Comparison of ENCODE assay signal across 19 cellular contexts in the genomic region with DNA sequence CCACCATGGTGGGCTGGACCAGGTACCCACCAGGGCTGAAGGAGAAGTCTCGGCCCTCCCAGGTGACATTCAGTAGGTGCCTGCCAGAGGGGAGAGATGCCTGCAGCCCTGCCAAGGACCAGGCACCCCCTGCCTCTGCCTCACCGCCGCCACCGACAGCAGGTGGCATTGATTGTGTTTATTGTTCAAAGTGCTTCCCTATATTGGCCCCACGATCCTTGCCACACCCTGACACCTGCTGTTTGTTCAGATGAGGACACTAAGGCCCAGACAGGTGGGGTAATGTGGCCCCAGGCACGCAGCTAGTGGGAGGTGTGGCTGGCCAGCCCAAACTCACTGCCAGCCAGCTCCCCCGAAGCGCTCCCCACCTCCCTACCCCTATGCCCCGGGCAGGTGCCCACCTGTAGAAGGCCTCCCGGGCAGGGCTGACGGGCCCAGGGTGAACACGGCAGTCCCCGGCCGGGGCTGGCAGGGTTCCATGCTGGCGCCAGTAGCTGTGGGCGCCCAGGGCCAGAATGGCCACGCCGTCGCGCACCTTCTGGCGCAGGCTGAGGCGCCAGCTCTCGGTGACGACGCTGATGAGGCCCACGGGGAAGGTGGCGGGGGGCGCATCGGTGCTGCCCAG. TPM values are rescaled to one million over a fixed set of nuclear protein-coding genes. Genes with fewer than 3 reads are reported as not detected.
DNase-seq lines count a peak whose midpoint lies in the region; ATAC-seq and TF ChIP-seq lines count a peak whose summit lies in the region.
"Had no signal": no experiment of that assay in that cellular context is flagged by ENCODE, and none has a peak within 500 bp of the region (broad histone marks: within the 10 kb centered on the region; RNA-seq: fewer than 3 reads in every experiment).

No MANE protein-coding gene starts in this region.

- peaks cover 17% of the 10 kb centered on the region for H3K4me1 Mint-ChIP-seq in central memory CD8-positive, alpha-beta T cell
- H3K4me1 Mint-ChIP-seq in stimulated activated naive B cell treated with anti-CD40 and anti-IgM and Interleukin-4, amounts not matched to agents 10 μg/mL and 1 μg/mL and 100 μg/mL, for 72 hours = peaks cover 4 to 8% of the 10 kb centered on the region in 2 donors
- H3K4me1 Mint-ChIP-seq: neural crest cell had no signal

- no peaks in the 10 kb centered on the region for H3K79me2 ChIP-seq in HCT116 (ENCODE audit: insufficient read depth, low read length)

- TF ChIP-seq POLR2A in HCT116 (IDR thresholded peaks at IDR 0.05; ENCODE audit: borderline replicate concordance, extremely low read depth, insufficient read depth, insufficient read length) = peak; percentile 3
- no peak for TF ChIP-seq POLR2A in gastrocnemius medialis (IDR thresholded peaks at IDR 0.05)

- H4K20me1 ChIP-seq in HCT116 (ENCODE audit: insufficient read depth) = no peaks in the 10 kb centered on the region

- BruUV-seq in HCT116 (replicated peaks; lab: Mats Ljungman, UMichigan) = no TSS peak

- intact Hi-C loops in HCT116 (cut with micrococcal nuclease) = no loop called here
- intact Hi-C loops in gastrocnemius medialis (cut with DNase I; ENCODE audit: low total_unique reads) = no loop called here

- H3K27ac ChIP-seq in HCT116 (ENCODE audit: low read depth, low read length) (no peak overlapping the region), gastrocnemius medialis (no peak overlapping the region)
- H3K27ac ChIP-seq: adrenal gland; BLaER1 treated with 17β-estradiol and CSF1 and Interleukin-3, amounts not matched to agents 10 nM and 100 nM; epithelial cell of prostate; HL-60; KMS-11; psoas muscle; suprapubic skin had no signal

- DNase-seq in COR-L47 (lab: John Stamatoyannopoulos, UW) (peak; percentile 85), HCT116 (ENCODE audit: low read depth, low spot score) (no peak), NCI-H2171 (lab: John Stamatoyannopoulos, UW) (peak; percentile 59), gastrocnemius medialis (no peak)
- no peak for DNase-seq in central memory CD8-positive, alpha-beta T cell (ENCODE audit: low spot score in 2 of 2)
- no peak for DNase-seq in stimulated activated naive B cell treated with anti-CD40 and anti-IgM and Interleukin-4, amounts not matched to agents 10 μg/mL and 1 μg/mL and 100 μg/mL, for 72 hours
- DNase-seq: adrenal gland, DMS79, dorsolateral prefrontal cortex, NCI-H1436, psoas muscle had no signal

- H3K4me3 ChIP-seq in HCT116 (replicated peaks in 1 of 2; ENCODE audit: low read depth in 1 of 2, low read length in 2 of 2) = no peak overlapping the region
- no peak overlapping the region for H3K4me3 ChIP-seq in gastrocnemius medialis
- H3K4me3 ChIP-seq: adrenal gland; BLaER1 treated with 17β-estradiol and CSF1 and Interleukin-3, amounts not matched to agents 10 nM and 100 nM; psoas muscle; suprapubic skin had no signal

- H3K27me3 ChIP-seq in HCT116 (ENCODE audit: insufficient read depth, low read length) = no peaks in the 10 kb centered on the region
- H3K27me3 ChIP-seq in gastrocnemius medialis = peaks cover 45 to 56% (median 45%) of the 10 kb centered on the region in 3 donors
- H3K27me3 ChIP-seq: adrenal gland had no signal

- no peak for ATAC-seq in HCT116
- no peak for ATAC-seq in central memory CD8-positive, alpha-beta T cell (replicated peaks; ENCODE audit: extremely low read depth, poor library complexity, severe bottlenecking)
- no peak for ATAC-seq in stimulated activated naive B cell treated with anti-CD40 and anti-IgM and Interleukin-4, amounts not matched to agents 10 μg/mL and 1 μg/mL and 100 μg/mL, for 72 hours (replicated peaks)
- ATAC-seq in esophagus mucosa = no peak
- ATAC-seq in gastrocnemius medialis = no peak

- peak overlapping the region; percentile 8 for H3K4me3 Mint-ChIP-seq in central memory CD8-positive, alpha-beta T cell
- no peak overlapping the region for H3K4me3 Mint-ChIP-seq in stimulated activated naive B cell treated with anti-CD40 and anti-IgM and Interleukin-4, amounts not matched to agents 10 μg/mL and 1 μg/mL and 100 μg/mL, for 72 hours

- TF ChIP-seq CTCF in HCT116 (IDR thresholded peaks at IDR 0.05 in 2 of 3, conservative IDR thresholded peaks at IDR 0.05 in 1 of 3; ENCODE audit: borderline replicate concordance in 1 of 3, insufficient read depth in 1 of 3, low read depth in 2 of 3, low read length in 2 of 3) = no peak
- TF ChIP-seq CTCF in gastrocnemius medialis (IDR thresholded peaks at IDR 0.05 in 4 of 5, conservative IDR thresholded peaks at IDR 0.05 in 1 of 5) = no peak

- H2AFZ ChIP-seq in HCT116 (ENCODE audit: low read depth, low read length, poor library complexity, severe bottlenecking) = no peak overlapping the region

- H3K9me2 ChIP-seq in HCT116 (ENCODE audit: insufficient read depth) = no peaks in the 10 kb centered on the region

- no peak overlapping the region for H3K4me2 ChIP-seq in HCT116 (ENCODE audit: low read length)
- H3K4me2 ChIP-seq: KMS-11 had no signal

- H3K36me3 ChIP-seq in HCT116 (ENCODE audit: control insufficient read depth in 1 of 2, insufficient read depth in 2 of 2, low read length in 2 of 2) (no peaks in the 10 kb centered on the region), gastrocnemius medialis (no peaks in the 10 kb centered on the region)
- H3K36me3 ChIP-seq: adrenal gland; BLaER1 treated with 17β-estradiol and CSF1 and Interleukin-3, amounts not matched to agents 10 nM and 100 nM; suprapubic skin had no signal

- in situ Hi-C loops in gastrocnemius medialis (cut with MboI; ENCODE audit: low sequenced_read_pairs in 4 of 4) = loop anchor here in 1 of 4 donors (25.0 kb wide), 1 partner anchor 464 kb away; no protein-coding TSS in a partner anchor

- H3K36me3 Mint-ChIP-seq in central memory CD8-positive, alpha-beta T cell (ENCODE audit: insufficient read depth) = peaks cover 8% of the 10 kb centered on the region
- H3K36me3 Mint-ChIP-seq in stimulated activated naive B cell treated with anti-CD40 and anti-IgM and Interleukin-4, amounts not matched to agents 10 μg/mL and 1 μg/mL and 100 μg/mL, for 72 hours = peaks cover 0 to 4% of the 10 kb centered on the region in 2 donors
- H3K36me3 Mint-ChIP-seq: mesothelial cell of epicardium had no signal

- no peak overlapping the region for H3K9ac ChIP-seq in HCT116 (ENCODE audit: low read length)
- H3K9ac ChIP-seq: BLaER1 treated with 17β-estradiol and CSF1 and Interleukin-3, amounts not matched to agents 10 nM and 100 nM; KMS-11 had no signal

- CTCF ChIA-PET in HCT116 (lab: Charles Lee) = interaction anchor here (0.5 to 2.1 kb wide), 5 partner anchors 9 to 104 kb away, joined by 3 to 10 read pairs (median 5); no protein-coding TSS in a partner anchor

- POLR2A ChIA-PET in HCT116 (lab: Charles Lee) = interaction anchor here (1.6 to 1.9 kb wide), 2 partner anchors 17 to 21 kb away, joined by 4 to 10 read pairs; a partner anchor contains a TSS

- H3K9me3 ChIP-seq in HCT116 (ENCODE audit: control insufficient read depth in 1 of 2, insufficient read depth in 1 of 2, low read depth in 1 of 2, low read length in 2 of 2) (no peaks in the 10 kb centered on the region), gastrocnemius medialis (no peaks in the 10 kb centered on the region)
- H3K9me3 ChIP-seq: adrenal gland; BLaER1 treated with 17β-estradiol and CSF1 and Interleukin-3, amounts not matched to agents 10 nM and 100 nM; psoas muscle; suprapubic skin had no signal

- RAD21 ChIA-PET in HCT116 (lab: Charles Lee; ENCODE audit: low non-redundant PET in 1 of 2, low total read pairs in 2 of 2, uncharacterized antibody in 2 of 2, unreplicated experiment in 2 of 2) = no interaction called here

- H3K4me1 ChIP-seq in HCT116 (ENCODE audit: control insufficient read depth in 1 of 2, insufficient read depth in 2 of 2, low read length in 2 of 2) (peaks cover 0 to 12% of the 10 kb centered on the region in 2 experiments; a peak in 2 of 4 replicates), gastrocnemius medialis (no peaks in the 10 kb centered on the region)
- H3K4me1 ChIP-seq: adrenal gland, psoas muscle had no signal

- no peaks in the 10 kb centered on the region for H3K9me3 Mint-ChIP-seq in central memory CD8-positive, alpha-beta T cell
- no peaks in the 10 kb centered on the region for H3K9me3 Mint-ChIP-seq in stimulated activated naive B cell treated with anti-CD40 and anti-IgM and Interleukin-4, amounts not matched to agents 10 μg/mL and 1 μg/mL and 100 μg/mL, for 72 hours
- H3K9me3 Mint-ChIP-seq: mesothelial cell of epicardium, neural crest cell had no signal

- H3K27ac Mint-ChIP-seq in central memory CD8-positive, alpha-beta T cell (ENCODE audit: low read depth) = no peak overlapping the region
- no peak overlapping the region for H3K27ac Mint-ChIP-seq in stimulated activated naive B cell treated with anti-CD40 and anti-IgM and Interleukin-4, amounts not matched to agents 10 μg/mL and 1 μg/mL and 100 μg/mL, for 72 hours
- H3K27ac Mint-ChIP-seq: mesothelial cell of epicardium had no signal

- peaks cover 59% of the 10 kb centered on the region for H3K27me3 Mint-ChIP-seq in central memory CD8-positive, alpha-beta T cell
- peaks cover 73 to 79% of the 10 kb centered on the region in 2 donors for H3K27me3 Mint-ChIP-seq in stimulated activated naive B cell treated with anti-CD40 and anti-IgM and Interleukin-4, amounts not matched to agents 10 μg/mL and 1 μg/mL and 100 μg/mL, for 72 hours

- no peak for TF ChIP-seq RAD21 in HCT116 (IDR thresholded peaks at IDR 0.05; ENCODE audit: low read depth)

TF ChIP-seq in HCT116, 20 proteins besides CTCF, POLR2A, EP300 and RAD21 (continues in another document):
- TF ChIP-seq EZH2 (IDR thresholded peaks at IDR 0.05) (no peak), POLR2AphosphoS5 (IDR thresholded peaks at IDR 0.05; ENCODE audit: low read depth, low read length) (no peak)

RNA-seq across cellular contexts. Expression of a gene that starts 8.0 kb away (rescaled TPM):
- total RNA-seq in HCT116 (2021; ENCODE audit: unreplicated experiment) (2.2 TPM), esophagus mucosa (not detected), gastrocnemius medialis (1 to 10 TPM in 2 of 4 donors, not detected in 2; 1.2 to 1.5 TPM)
- polyA plus RNA-seq in HCT116 (2012) = 1.0 and 1.1 TPM in 2 replicates

RNA-seq across cellular contexts. Expression of a gene that starts 21.1 kb away (rescaled TPM):
- total RNA-seq in HCT116 (2021; ENCODE audit: unreplicated experiment) (98.8 TPM), esophagus mucosa (31.5 TPM), gastrocnemius medialis (1 to 10 TPM; 2.1 to 6.0 (median 3.2) TPM)
- 82.6 and 86.1 TPM in 2 replicates for polyA plus RNA-seq in HCT116 (2012)

RNA-seq across cellular contexts. Expression of a gene that starts 41.7 kb away (rescaled TPM):
- total RNA-seq in HCT116 (2021; ENCODE audit: unreplicated experiment) (not detected), esophagus mucosa (1.4 TPM), gastrocnemius medialis (not detected)
- polyA plus RNA-seq in HCT116 (2012) = not detected in 2 replicates
- total RNA-seq: neural crest cell, psoas muscle had no signal

Comparison
In these comparisons a context has a peak if more than half of its experiments do, and no peak if none do; other contexts are left out.
1. DNase-seq: peak in COR-L47 (single experiment) and NCI-H2171 (single experiment); none in HCT116 (single experiment), central memory CD8-positive, alpha-beta T cell (0 of 2), stimulated activated naive B cell treated with anti-CD40 and anti-IgM and Interleukin-4, amounts not matched to agents 10 μg/mL and 1 μg/mL and 100 μg/mL, for 72 hours (single experiment) and gastrocnemius medialis (0 of 2).